1 cellular context compared by ENCODE assay signal in the genomic region with DNA sequence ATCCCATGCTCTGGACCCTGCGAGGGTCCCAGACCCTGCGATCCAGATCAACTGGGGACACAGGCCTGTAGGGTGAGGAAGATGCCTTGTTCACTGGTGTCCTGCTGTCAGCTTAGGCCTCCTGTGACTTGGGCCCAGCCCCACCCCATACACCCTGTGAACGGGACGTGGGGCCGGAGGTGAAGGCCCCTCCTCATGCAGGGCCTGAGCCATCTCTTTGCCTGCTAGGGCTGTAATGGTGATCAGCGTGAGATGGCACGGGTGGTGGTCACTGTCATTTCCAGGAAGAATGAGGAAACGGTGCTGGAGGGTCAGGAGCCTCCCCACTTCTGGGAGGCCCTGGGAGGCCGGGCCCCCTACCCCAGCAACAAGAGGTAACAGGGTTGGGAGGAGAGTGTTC.
TF ChIP-seq lines count a peak whose summit lies in the region.

No MANE protein-coding gene starts in this region.

TF ChIP-seq in K562, 482 proteins besides CTCF, POLR2A, EP300 and RAD21:
- TF ChIP-seq POLR2G (IDR thresholded peaks at IDR 0.05; ENCODE audit: low read depth, low read length) (0 out of 2 replicates have a peak, but pooled peaks have one; percentile 27), E2F1 (CRISPR knock-in tag; IDR thresholded peaks at IDR 0.05) (0 out of 2 replicates have a peak, but pooled peaks have one; percentile 28), SUPT5H (IDR thresholded peaks at IDR 0.05) (no peak), ZBTB7A (IDR thresholded peaks at IDR 0.05; ENCODE audit: borderline replicate concordance, control insufficient read depth, low read depth, low read length) (peak; percentile 46; the same call in 1 of the 2 replicates)
